In the genomic region with DNA sequence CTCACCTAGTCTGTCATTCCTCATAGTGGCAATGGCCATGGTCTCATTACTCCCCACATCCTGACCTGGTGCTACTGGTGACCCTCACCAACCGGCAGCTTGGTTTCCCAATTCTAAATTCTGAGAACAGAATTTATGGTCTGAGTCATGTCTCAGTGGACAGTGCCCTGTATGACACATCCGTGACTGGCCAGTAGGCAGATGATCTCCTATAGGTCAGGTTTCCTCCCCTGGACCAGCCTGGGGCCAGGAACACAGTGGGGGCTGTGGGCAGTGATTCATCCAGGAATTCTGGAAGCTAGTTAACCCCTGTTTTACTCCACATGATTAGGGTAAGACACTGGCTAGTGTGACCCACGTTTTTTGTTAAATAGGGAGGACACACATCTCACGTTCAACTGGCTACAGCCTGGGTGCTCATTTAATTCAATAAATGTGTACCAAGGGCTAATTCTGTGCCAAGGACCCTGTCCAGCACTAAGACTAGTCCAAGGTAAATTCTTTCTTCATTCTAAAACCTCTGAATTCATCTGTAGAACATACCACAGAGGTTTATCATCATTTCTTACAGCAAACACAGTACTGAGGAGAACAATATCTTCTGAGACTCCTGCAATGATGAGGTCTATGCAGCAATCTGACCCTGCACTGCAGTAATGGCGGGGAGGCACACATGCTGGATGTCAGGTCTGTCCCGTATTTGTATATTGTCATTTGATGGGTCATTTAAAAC, we compare ENCODE assay signal across 16 cellular contexts.
DNase-seq lines count a peak whose midpoint lies in the region; ATAC-seq, FAIRE-seq and TF ChIP-seq lines count a peak whose summit lies in the region.
"Had no signal": no experiment of that assay in that cellular context is flagged by ENCODE, and none has a peak within 500 bp of the region (broad histone marks: within the 10 kb centered on the region; RNA-seq: fewer than 3 reads in every experiment).

No MANE protein-coding gene starts in this region.

- DNase-seq in AG04450 (ENCODE audit: low read depth, low spot score) (peak; percentile 67), HTR-8/SVneo (ENCODE audit: insufficient read length, low spot score) (peak; percentile 90), astrocyte of the spinal cord (ENCODE audit: low read depth, low spot score) (peak; percentile 95), kidney epithelial cell (ENCODE audit: low read depth) (peak; percentile 87), NCI-H2227 treated with DMSO at 0.1 percent for 48 hours (lab: John Stamatoyannopoulos, UW) (no peak)
- DNase-seq in activated naive CD4-positive, alpha-beta T cell treated with anti-CD3 and anti-CD28 coated beads for 36 hours = no peak
- DNase-seq: activated naive CD4-positive, alpha-beta T cell treated with anti-CD3 and anti-CD28 coated beads, Interleukin-2, amount 10 ng/mL, durations not matched to agents 7 days and 5 days; BE2C; effector CD4-positive, alpha-beta T cell; immature natural killer cell; NCI-H2171; occipital lobe had no signal

- H3K27me3 Mint-ChIP-seq in activated naive CD4-positive, alpha-beta T cell treated with anti-CD3 and anti-CD28 coated beads for 36 hours (ENCODE audit: low read depth) = no peaks in the 10 kb centered on the region
- H3K27me3 Mint-ChIP-seq: activated naive CD4-positive, alpha-beta T cell treated with anti-CD3 and anti-CD28 coated beads, Interleukin-2, amount 10 ng/mL, durations not matched to agents 7 days and 5 days; IgD-negative memory B cell had no signal

- H3K36me3 ChIP-seq in kidney epithelial cell (ENCODE audit: control insufficient read depth, insufficient read depth, low read length) = no peaks in the 10 kb centered on the region
- H3K36me3 ChIP-seq: BE2C, thoracic aorta had no signal

- in situ Hi-C loops in astrocyte of the spinal cord (cut with HindIII; ENCODE audit: low sequenced_read_pairs) = no loop called here

- H3K9me3 Mint-ChIP-seq in activated naive CD4-positive, alpha-beta T cell treated with anti-CD3 and anti-CD28 coated beads for 36 hours = peaks cover 12% of the 10 kb centered on the region

- FAIRE-seq in HTR-8/SVneo (lab: Jason Lieb, UNC) = peak; percentile 98

- H3K4me3 ChIP-seq in AG04450 (ENCODE audit: low read depth, low read length) (no peak overlapping the region), astrocyte of the spinal cord (ENCODE audit: low read depth, low read length) (no peak overlapping the region), kidney epithelial cell (ENCODE audit: low read depth, low read length) (no peak overlapping the region)
- H3K4me3 ChIP-seq: thoracic aorta had no signal

- CTCF ChIA-PET in AG04450 (lab: Charles Lee) = interaction anchor here (0.6 kb wide), 1 partner anchor 21 kb away, joined by 3 read pairs; no protein-coding TSS in a partner anchor
- CTCF ChIA-PET in activated naive CD4-positive, alpha-beta T cell treated with anti-CD3 and anti-CD28 coated beads for 36 hours (lab: Charles Lee) = no interaction called here

- H3K27me3 ChIP-seq in AG04450 (ENCODE audit: control insufficient read depth, insufficient read depth, low read length) (no peaks in the 10 kb centered on the region), kidney epithelial cell (ENCODE audit: control insufficient read depth, insufficient read depth, low read length) (no peaks in the 10 kb centered on the region)
- H3K27me3 ChIP-seq: BE2C had no signal

- H3K36me3 Mint-ChIP-seq in activated naive CD4-positive, alpha-beta T cell treated with anti-CD3 and anti-CD28 coated beads for 36 hours (ENCODE audit: low read depth) = no peaks in the 10 kb centered on the region
- H3K36me3 Mint-ChIP-seq: activated naive CD4-positive, alpha-beta T cell treated with anti-CD3 and anti-CD28 coated beads, Interleukin-2, amount 10 ng/mL, durations not matched to agents 7 days and 5 days; IgD-negative memory B cell; immature natural killer cell had no signal

- H3K27ac ChIP-seq in AG04450 (ENCODE audit: low read depth, low read length) = peak overlapping the region; percentile 40
- H3K27ac ChIP-seq: thoracic aorta had no signal

- TF ChIP-seq CTCF in AG04450 (IDR thresholded peaks at IDR 0.05; ENCODE audit: low read depth, low read length) (no peak), astrocyte of the spinal cord (IDR thresholded peaks at IDR 0.05; ENCODE audit: low read depth, low read length) (no peak), kidney epithelial cell (IDR thresholded peaks at IDR 0.05; ENCODE audit: insufficient read depth, low read length, poor library complexity, severe bottlenecking) (no peak)

- no peaks in the 10 kb centered on the region for H3K4me1 Mint-ChIP-seq in activated naive CD4-positive, alpha-beta T cell treated with anti-CD3 and anti-CD28 coated beads for 36 hours (ENCODE audit: low read depth)
- H3K4me1 Mint-ChIP-seq: activated naive CD4-positive, alpha-beta T cell treated with anti-CD3 and anti-CD28 coated beads, Interleukin-2, amount 10 ng/mL, durations not matched to agents 7 days and 5 days; IgD-negative memory B cell; immature natural killer cell had no signal

- no peak overlapping the region for H3K27ac Mint-ChIP-seq in activated naive CD4-positive, alpha-beta T cell treated with anti-CD3 and anti-CD28 coated beads for 36 hours
- H3K27ac Mint-ChIP-seq: activated naive CD4-positive, alpha-beta T cell treated with anti-CD3 and anti-CD28 coated beads, Interleukin-2, amount 10 ng/mL, durations not matched to agents 7 days and 5 days; IgD-negative memory B cell; immature natural killer cell had no signal

- intact Hi-C loops in activated naive CD4-positive, alpha-beta T cell treated with anti-CD3 and anti-CD28 coated beads for 36 hours (cut with micrococcal nuclease) = no loop called here

- no peaks in the 10 kb centered on the region for H3K9me3 ChIP-seq in AG04450 (ENCODE audit: control insufficient read depth, insufficient read depth, low read length)
- H3K9me3 ChIP-seq: BE2C, thoracic aorta had no signal

- ATAC-seq in HG02852 (IDR thresholded peaks at IDR 0.05; ENCODE audit: unreplicated experiment) (no peak), HG03025 (IDR thresholded peaks at IDR 0.05; ENCODE audit: low FRiP score, unreplicated experiment) (no peak)

- POLR2A ChIA-PET in AG04450 (lab: Yijun Ruan, JAX) = interaction anchor here (0.6 to 1.7 kb wide), 6 partner anchors 12 to 420 kb away, joined by 3 to 5 read pairs (median 4); partner anchors contain the start of gene TBX3

- no peak overlapping the region for H3K4me3 Mint-ChIP-seq in activated naive CD4-positive, alpha-beta T cell treated with anti-CD3 and anti-CD28 coated beads for 36 hours
- H3K4me3 Mint-ChIP-seq: activated naive CD4-positive, alpha-beta T cell treated with anti-CD3 and anti-CD28 coated beads, Interleukin-2, amount 10 ng/mL, durations not matched to agents 7 days and 5 days; immature natural killer cell had no signal

Comparison
In these comparisons a context has a peak if more than half of its experiments do, and no peak if none do; other contexts are left out.
1. DNase-seq: peak in AG04450 (single experiment), HTR-8/SVneo (single experiment), astrocyte of the spinal cord (single experiment) and kidney epithelial cell (single experiment); none in activated naive CD4-positive, alpha-beta T cell treated with anti-CD3 and anti-CD28 coated beads for 36 hours (single experiment) and NCI-H2227 treated with DMSO at 0.1 percent for 48 hours (single experiment).